8 cellular contexts compared by ENCODE assay signal in genomic region chr11:118929496-118930151, GRCh38. TPM values are rescaled to one million over a fixed set of nuclear protein-coding genes. Genes with fewer than 3 reads are reported as not detected.
DNase-seq lines count a peak whose midpoint lies in the region; ATAC-seq and TF ChIP-seq lines count a peak whose summit lies in the region.

No MANE protein-coding gene starts in this region.

- in situ Hi-C loops in G401 (cut with HindIII; ENCODE audit: low sequenced_read_pairs), result no loop called here

- H3K27me3 ChIP-seq in ascending aorta (no peaks in the 10 kb centered on the region), prostate gland (replicated peaks; ENCODE audit: insufficient read depth) (no peaks in the 10 kb centered on the region)

- H3K4me3 ChIP-seq in ascending aorta (peak overlapping the region; percentile 80 to 82), prostate gland (peak overlapping the region; percentile 67 to 77)

- no peaks in the 10 kb centered on the region for H3K9me3 ChIP-seq in ascending aorta
- H3K9me3 ChIP-seq in prostate gland, result no peaks in the 10 kb centered on the region

- H3K36me3 ChIP-seq in ascending aorta, result no peaks in the 10 kb centered on the region
- no peaks in the 10 kb centered on the region for H3K36me3 ChIP-seq in prostate gland

- WGBS in prostate gland, result 0% methylated on average over 25 of the region's 28 CpGs

- peak; percentile 94 for DNase-seq in G401 (ENCODE audit: low spot score)
- DNase-seq in NCI-H1105 (lab: John Stamatoyannopoulos, UW), result peak; percentile 94
- DNase-seq in T-helper 1 cell, result peak; percentile 73 to 81 (median 78)
- peak in 1 of 2 donors; percentile 94 for DNase-seq in ascending aorta (ENCODE audit: low spot score in 2 of 2)
- peak; percentile 85 for DNase-seq in hepatic stellate cell (ENCODE audit: low spot score)
- DNase-seq in prostate gland (ENCODE audit: low spot score), result peak; percentile 91

- intact Hi-C loops in ascending aorta (cut with DNase I) (loop anchor here (1.0 to 5.0 kb wide), 6 partner anchors 27 to 388 kb away; partner anchors contain the start of genes DDX6, MCAM and UPK2), prostate gland (cut with DNase I) (loop anchor here (1.0 to 2.0 kb wide), 2 partner anchors 22 to 139 kb away; partner anchors contain the start of gene DDX6)

- TF ChIP-seq CTCF in ascending aorta (IDR thresholded peaks at IDR 0.05), result no peak
- no peak for TF ChIP-seq CTCF in prostate gland (IDR thresholded peaks at IDR 0.05)

- H3K4me1 ChIP-seq in ascending aorta, result peaks cover 3 to 12% of the 10 kb centered on the region in 2 donors
- H3K4me1 ChIP-seq in prostate gland (replicated peaks), result peaks cover 7% of the 10 kb centered on the region

- ATAC-seq in HG02840 (IDR thresholded peaks at IDR 0.05; ENCODE audit: low FRiP score, unreplicated experiment) (no peak), GM19035 (IDR thresholded peaks at IDR 0.05; ENCODE audit: unreplicated experiment) (no peak)

- H3K27ac ChIP-seq in ascending aorta (peak overlapping the region; percentile 97 to 98), prostate gland (peak overlapping the region; percentile 100)

- TF ChIP-seq POLR2A in prostate gland (IDR thresholded peaks at IDR 0.05), result peak; percentile 23

RNA-seq across cellular contexts. Expression of gene BCL9L, which starts 3.9 kb away (rescaled TPM):
- total RNA-seq in G401 (2014; rRNA removed; shearing (Covaris generic)), result 10.2 and 13.4 TPM in 2 replicates
- total RNA-seq in ascending aorta (46.5 TPM), prostate gland (10 to 100 TPM; 46.6 to 56.8 TPM)

RNA-seq across cellular contexts. Expression of gene UPK2, which starts 26.5 kb away (rescaled TPM):
- total RNA-seq in G401 (2014; rRNA removed; shearing (Covaris generic)), result not detected in 2 replicates
- total RNA-seq in ascending aorta (not detected), prostate gland (not detected)

RNA-seq across cellular contexts. Expression of gene FOXR1, which starts 41.9 kb away (rescaled TPM):
- total RNA-seq in G401 (2014; rRNA removed; shearing (Covaris generic)), result not detected in 2 replicates
- total RNA-seq in ascending aorta, result not detected
- 1 to 10 TPM in 1 of 2 donors, not detected in 1; 1.8 TPM for total RNA-seq in prostate gland

RNA-seq across cellular contexts. Expression of gene CXCR5, which starts 45.9 kb away (rescaled TPM):
- total RNA-seq in G401 (2014; rRNA removed; shearing (Covaris generic)), result not detected in 2 replicates
- total RNA-seq in ascending aorta, result not detected
- total RNA-seq in prostate gland, result under 1 TPM in 1 of 2 donors, not detected in 1; 0.17 TPM
